ENCODE assay signal across 12 cellular contexts in genomic region chr21:45224189-45224938, GRCh38.
DNase-seq lines count a peak whose midpoint lies in the region; ATAC-seq and TF ChIP-seq lines count a peak whose summit lies in the region.
"Had no signal": no experiment of that assay in that cellular context is flagged by ENCODE, and none has a peak within 500 bp of the region (broad histone marks: within the 10 kb centered on the region; RNA-seq: fewer than 3 reads in every experiment).

No MANE protein-coding gene starts in this region.

- no peaks in the 10 kb centered on the region for H3K9me3 Mint-ChIP-seq in activated T-helper 17 cell treated with anti-CD3 and anti-CD28 coated beads, Interleukin-2, amount 50 U/mL, for 72 hours

- intact Hi-C loops in mucosa of descending colon (cut with DNase I, micrococcal nuclease): no loop called here

- DNase-seq in EH (ENCODE audit: low read depth) (peak; percentile 15), T follicular helper cell (ENCODE audit: low read depth) (peak; percentile 11), mucosa of descending colon (peak in 1 of 3 donors; percentile 74), NCI-H446 (lab: John Stamatoyannopoulos, UW) (no peak), NCI-H2029 (lab: John Stamatoyannopoulos, UW) (no peak)
- DNase-seq: NCI-H1930, tibial artery had no signal

- H3K36me3 ChIP-seq in mucosa of descending colon (ENCODE audit: low read depth): no peaks in the 10 kb centered on the region
- H3K36me3 ChIP-seq: neutrophil had no signal

- no peaks in the 10 kb centered on the region for H3K9me3 ChIP-seq in mucosa of descending colon
- H3K9me3 ChIP-seq: adrenal gland, neutrophil, tibial artery had no signal

- no peak for TF ChIP-seq CTCF in mucosa of descending colon (IDR thresholded peaks at IDR 0.05)

- H3K27ac Mint-ChIP-seq in activated T-helper 17 cell treated with anti-CD3 and anti-CD28 coated beads, Interleukin-2, amount 50 U/mL, for 72 hours: peak overlapping the region; percentile 79

- H3K4me3 Mint-ChIP-seq in activated T-helper 17 cell treated with anti-CD3 and anti-CD28 coated beads, Interleukin-2, amount 50 U/mL, for 72 hours: peak overlapping the region; percentile 51

- H3K27me3 Mint-ChIP-seq in activated T-helper 17 cell treated with anti-CD3 and anti-CD28 coated beads, Interleukin-2, amount 50 U/mL, for 72 hours: no peaks in the 10 kb centered on the region

- no peaks in the 10 kb centered on the region for H3K4me1 ChIP-seq in mucosa of descending colon (ENCODE audit: low read depth)
- H3K4me1 ChIP-seq: adrenal gland had no signal

- H3K4me3 ChIP-seq in mucosa of descending colon: no peak overlapping the region
- H3K4me3 ChIP-seq: adrenal gland, tibial artery had no signal

- peaks cover 8% of the 10 kb centered on the region for H3K36me3 Mint-ChIP-seq in activated T-helper 17 cell treated with anti-CD3 and anti-CD28 coated beads, Interleukin-2, amount 50 U/mL, for 72 hours (ENCODE audit: low read depth)

- peaks cover 19% of the 10 kb centered on the region for H3K4me1 Mint-ChIP-seq in activated T-helper 17 cell treated with anti-CD3 and anti-CD28 coated beads, Interleukin-2, amount 50 U/mL, for 72 hours

- peak; percentile 62 for ATAC-seq in activated T-helper 17 cell treated with anti-CD3 and anti-CD28 coated beads, Interleukin-2, amount 50 U/mL, for 72 hours (replicated peaks)
- ATAC-seq in mucosa of descending colon (peak; percentile 66), HG03432 (IDR thresholded peaks at IDR 0.05; ENCODE audit: unreplicated experiment) (no peak), GM21529 (IDR thresholded peaks at IDR 0.05; ENCODE audit: unreplicated experiment) (no peak)

Comparison
In these comparisons a context has a peak if more than half of its experiments do, and no peak if none do; other contexts are left out.
1. DNase-seq: peak in EH (single experiment) and T follicular helper cell (single experiment); none in NCI-H446 (0 of 2) and NCI-H2029 (single experiment).
2. ATAC-seq: peak in activated T-helper 17 cell treated with anti-CD3 and anti-CD28 coated beads, Interleukin-2, amount 50 U/mL, for 72 hours (single experiment) and mucosa of descending colon (single experiment); none in HG03432 (single experiment) and GM21529 (single experiment).